In the genomic region with DNA sequence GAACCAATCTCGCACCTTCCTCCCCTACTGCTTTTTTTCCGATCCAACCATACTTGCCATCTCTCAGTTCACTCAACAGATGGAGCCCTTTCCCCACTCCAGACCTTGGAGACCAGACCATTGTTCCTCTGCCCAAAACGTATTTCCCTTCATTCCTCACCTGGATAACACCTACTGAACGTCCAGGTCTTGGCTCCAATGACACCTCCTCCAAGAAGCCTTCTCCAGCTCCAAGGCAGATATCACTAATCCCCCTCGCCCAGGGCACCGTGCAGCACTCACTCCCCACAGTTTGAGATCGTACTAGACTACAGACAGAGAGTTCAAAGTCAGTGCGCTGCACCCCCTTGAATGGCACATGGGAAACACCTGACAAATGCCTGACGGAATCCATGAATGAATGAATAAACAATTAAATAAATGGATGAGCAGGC, we compare ENCODE assay signal across 8 cellular contexts. TPM values are rescaled to one million over a fixed set of nuclear protein-coding genes. Genes with fewer than 3 reads are reported as not detected.
DNase-seq lines count a peak whose midpoint lies in the region; ATAC-seq lines count a peak whose summit lies in the region.

No MANE protein-coding gene starts in this region.

- H3K27me3 ChIP-seq in GM23248 (replicated peaks; ENCODE audit: insufficient read depth): no peaks in the 10 kb centered on the region

- in situ Hi-C loops in GM23248 (cut with MboI): loop anchor here (10.0 kb wide), 1 partner anchor 220 kb away; a partner anchor contains a TSS

- H4K20me1 ChIP-seq in GM23248 (ENCODE audit: insufficient read depth): no peaks in the 10 kb centered on the region

- intact Hi-C loops in activated T-helper 1 cell treated with anti-CD3 and anti-CD28 coated beads, Interleukin-12 subunit alpha, Interleukin-12 subunit beta, Interleukin-2, Interleukin-4 antibody, amounts not matched to agents 30 ng/mL and 10 ng/mL and 1 ng/mL, durations not matched to agents 14 hours and 24 hours and 36 hours (cut with micrococcal nuclease): loop anchor here (1.0 kb wide), 2 partner anchors 72 to 218 kb away; no protein-coding TSS in a partner anchor
- intact Hi-C loops in activated T-helper 2 cell treated with anti-CD3 and anti-CD28 coated beads, Interferon-gamma antibody, Interleukin-2, Interleukin-4, amounts not matched to agents 10 μg/mL and 5 μg/mL and 100 μg/mL, durations not matched to agents 14 hours and 24 hours and 36 hours (cut with micrococcal nuclease): loop anchor here (1.0 to 10.0 kb wide), 2 partner anchors 70 to 218 kb away; a partner anchor contains a TSS

- no peaks in the 10 kb centered on the region for H3K79me2 ChIP-seq in GM23248 (ENCODE audit: insufficient read depth)

- H3K4me3 Mint-ChIP-seq in memory B cell: no peak overlapping the region
- no peak overlapping the region for H3K4me3 Mint-ChIP-seq in activated T-helper 1 cell treated with anti-CD3 and anti-CD28 coated beads, Interleukin-12 subunit alpha, Interleukin-12 subunit beta, Interleukin-2, Interleukin-4 antibody, amounts not matched to agents 30 ng/mL and 10 ng/mL and 1 ng/mL, durations not matched to agents 14 hours and 24 hours and 36 hours
- H3K4me3 Mint-ChIP-seq in activated T-helper 2 cell treated with anti-CD3 and anti-CD28 coated beads, Interferon-gamma antibody, Interleukin-2, Interleukin-4, amounts not matched to agents 10 μg/mL and 5 μg/mL and 100 μg/mL, durations not matched to agents 14 hours and 24 hours and 36 hours (ENCODE audit: low read depth): no peak overlapping the region

- no peak overlapping the region for H3K27ac Mint-ChIP-seq in memory B cell
- no peak overlapping the region for H3K27ac Mint-ChIP-seq in activated T-helper 1 cell treated with anti-CD3 and anti-CD28 coated beads, Interleukin-12 subunit alpha, Interleukin-12 subunit beta, Interleukin-2, Interleukin-4 antibody, amounts not matched to agents 30 ng/mL and 10 ng/mL and 1 ng/mL, durations not matched to agents 14 hours and 24 hours and 36 hours
- H3K27ac Mint-ChIP-seq in activated T-helper 2 cell treated with anti-CD3 and anti-CD28 coated beads, Interferon-gamma antibody, Interleukin-2, Interleukin-4, amounts not matched to agents 10 μg/mL and 5 μg/mL and 100 μg/mL, durations not matched to agents 14 hours and 24 hours and 36 hours: no peak overlapping the region

- H3K9me2 ChIP-seq in GM23248 (ENCODE audit: insufficient read depth): no peaks in the 10 kb centered on the region

- no peak overlapping the region for H3K4me2 ChIP-seq in GM23248 (ENCODE audit: unreplicated experiment)

- H3K27ac ChIP-seq in GM23248: no peak overlapping the region

- DNase-seq in CD1c-positive myeloid dendritic cell (ENCODE audit: extremely low spot score): peak; percentile 14
- peak; percentile 53 for DNase-seq in GM23248
- peak; percentile 22 for DNase-seq in NCI-H526 treated with DMSO at 0.1 percent for 48 hours (lab: John Stamatoyannopoulos, UW)
- peak; percentile 6 for DNase-seq in central memory CD4-positive, alpha-beta T cell
- peak in 1 of 2 donors; percentile 35 for DNase-seq in memory B cell (ENCODE audit: low spot score in 2 of 2)
- DNase-seq in activated T-helper 1 cell treated with anti-CD3 and anti-CD28 coated beads, Interleukin-12 subunit alpha, Interleukin-12 subunit beta, Interleukin-2, Interleukin-4 antibody, amounts not matched to agents 30 ng/mL and 10 ng/mL and 1 ng/mL, durations not matched to agents 14 hours and 24 hours and 36 hours (ENCODE audit: low spot score): no peak
- no peak for DNase-seq in activated T-helper 2 cell treated with anti-CD3 and anti-CD28 coated beads, Interferon-gamma antibody, Interleukin-2, Interleukin-4, amounts not matched to agents 10 μg/mL and 5 μg/mL and 100 μg/mL, durations not matched to agents 14 hours and 24 hours and 36 hours (ENCODE audit: low spot score)

- H3K4me3 ChIP-seq in GM23248: no peak overlapping the region

- H3K36me3 ChIP-seq in GM23248 (ENCODE audit: low read depth): no peaks in the 10 kb centered on the region

- no peaks in the 10 kb centered on the region for H3K9me3 Mint-ChIP-seq in memory B cell
- no peaks in the 10 kb centered on the region for H3K9me3 Mint-ChIP-seq in activated T-helper 1 cell treated with anti-CD3 and anti-CD28 coated beads, Interleukin-12 subunit alpha, Interleukin-12 subunit beta, Interleukin-2, Interleukin-4 antibody, amounts not matched to agents 30 ng/mL and 10 ng/mL and 1 ng/mL, durations not matched to agents 14 hours and 24 hours and 36 hours
- no peaks in the 10 kb centered on the region for H3K9me3 Mint-ChIP-seq in activated T-helper 2 cell treated with anti-CD3 and anti-CD28 coated beads, Interferon-gamma antibody, Interleukin-2, Interleukin-4, amounts not matched to agents 10 μg/mL and 5 μg/mL and 100 μg/mL, durations not matched to agents 14 hours and 24 hours and 36 hours

- H2AFZ ChIP-seq in GM23248: no peak overlapping the region

- no peak overlapping the region for H3K9ac ChIP-seq in GM23248

- no peaks in the 10 kb centered on the region for H3K27me3 Mint-ChIP-seq in memory B cell
- H3K27me3 Mint-ChIP-seq in activated T-helper 1 cell treated with anti-CD3 and anti-CD28 coated beads, Interleukin-12 subunit alpha, Interleukin-12 subunit beta, Interleukin-2, Interleukin-4 antibody, amounts not matched to agents 30 ng/mL and 10 ng/mL and 1 ng/mL, durations not matched to agents 14 hours and 24 hours and 36 hours (ENCODE audit: insufficient read depth): peaks cover 5% of the 10 kb centered on the region
- H3K27me3 Mint-ChIP-seq in activated T-helper 2 cell treated with anti-CD3 and anti-CD28 coated beads, Interferon-gamma antibody, Interleukin-2, Interleukin-4, amounts not matched to agents 10 μg/mL and 5 μg/mL and 100 μg/mL, durations not matched to agents 14 hours and 24 hours and 36 hours (ENCODE audit: low read depth): peaks cover 6% of the 10 kb centered on the region

- 47 to 52% methylated on average over 9 of the region's 9 CpGs for WGBS in GM23248 (ENCODE audit: low coverage in 1 of 2, low lambda C conversion rate in 2 of 2, missing lambda C conversion rate in 2 of 2), 2 experiments

- no peaks in the 10 kb centered on the region for H3K36me3 Mint-ChIP-seq in memory B cell
- no peaks in the 10 kb centered on the region for H3K36me3 Mint-ChIP-seq in activated T-helper 1 cell treated with anti-CD3 and anti-CD28 coated beads, Interleukin-12 subunit alpha, Interleukin-12 subunit beta, Interleukin-2, Interleukin-4 antibody, amounts not matched to agents 30 ng/mL and 10 ng/mL and 1 ng/mL, durations not matched to agents 14 hours and 24 hours and 36 hours (ENCODE audit: low read depth)
- H3K36me3 Mint-ChIP-seq in activated T-helper 2 cell treated with anti-CD3 and anti-CD28 coated beads, Interferon-gamma antibody, Interleukin-2, Interleukin-4, amounts not matched to agents 10 μg/mL and 5 μg/mL and 100 μg/mL, durations not matched to agents 14 hours and 24 hours and 36 hours (ENCODE audit: low read depth): no peaks in the 10 kb centered on the region

- ATAC-seq in memory B cell (ENCODE audit: low read depth) (peak; percentile 58), HG03342 (IDR thresholded peaks at IDR 0.05; ENCODE audit: unreplicated experiment) (no peak)

- H3K4me1 Mint-ChIP-seq in memory B cell: no peaks in the 10 kb centered on the region
- H3K4me1 Mint-ChIP-seq in activated T-helper 1 cell treated with anti-CD3 and anti-CD28 coated beads, Interleukin-12 subunit alpha, Interleukin-12 subunit beta, Interleukin-2, Interleukin-4 antibody, amounts not matched to agents 30 ng/mL and 10 ng/mL and 1 ng/mL, durations not matched to agents 14 hours and 24 hours and 36 hours (ENCODE audit: low read depth): peaks cover 5% of the 10 kb centered on the region
- H3K4me1 Mint-ChIP-seq in activated T-helper 2 cell treated with anti-CD3 and anti-CD28 coated beads, Interferon-gamma antibody, Interleukin-2, Interleukin-4, amounts not matched to agents 10 μg/mL and 5 μg/mL and 100 μg/mL, durations not matched to agents 14 hours and 24 hours and 36 hours (ENCODE audit: low read depth): peaks cover 3% of the 10 kb centered on the region

- no peaks in the 10 kb centered on the region for H3F3A ChIP-seq in GM23248 (ENCODE audit: insufficient read depth)

- H3K4me1 ChIP-seq in GM23248 (ENCODE audit: insufficient read depth): no peaks in the 10 kb centered on the region

- no peaks in the 10 kb centered on the region for H3K9me3 ChIP-seq in GM23248 (ENCODE audit: low read depth)

RNA-seq across cellular contexts. Expression of a gene that starts 47.1 kb away (rescaled TPM):
- 6.6 and 8.1 TPM in 2 replicates for total RNA-seq in GM23248 (2014; rRNA removed; shearing (Covaris generic))
- 1.8 and 1.9 TPM in 2 replicates for polyA plus RNA-seq in GM23248 (2016; fragmentation: Nextera tagmentation; extraction: Ambion mirVana)
- 178 and 182 TPM in 2 replicates for total RNA-seq in activated T-helper 1 cell treated with anti-CD3 and anti-CD28 coated beads, Interleukin-12 subunit alpha, Interleukin-12 subunit beta, Interleukin-2, Interleukin-4 antibody, amounts not matched to agents 30 ng/mL and 10 ng/mL and 1 ng/mL, durations not matched to agents 14 hours and 24 hours and 36 hours
- 152 TPM in 2 replicates for total RNA-seq in activated T-helper 2 cell treated with anti-CD3 and anti-CD28 coated beads, Interferon-gamma antibody, Interleukin-2, Interleukin-4, amounts not matched to agents 10 μg/mL and 5 μg/mL and 100 μg/mL, durations not matched to agents 14 hours and 24 hours and 36 hours

Comparison
In these comparisons a context has a peak if more than half of its experiments do, and no peak if none do; other contexts are left out.
1. DNase-seq: peak in CD1c-positive myeloid dendritic cell (single experiment), GM23248 (single experiment), NCI-H526 treated with DMSO at 0.1 percent for 48 hours (single experiment) and central memory CD4-positive, alpha-beta T cell (single experiment); none in activated T-helper 1 cell treated with anti-CD3 and anti-CD28 coated beads, Interleukin-12 subunit alpha, Interleukin-12 subunit beta, Interleukin-2, Interleukin-4 antibody, amounts not matched to agents 30 ng/mL and 10 ng/mL and 1 ng/mL, durations not matched to agents 14 hours and 24 hours and 36 hours (single experiment) and activated T-helper 2 cell treated with anti-CD3 and anti-CD28 coated beads, Interferon-gamma antibody, Interleukin-2, Interleukin-4, amounts not matched to agents 10 μg/mL and 5 μg/mL and 100 μg/mL, durations not matched to agents 14 hours and 24 hours and 36 hours (single experiment).
2. RNA of a gene that starts 47.1 kb away (total RNA-seq): 178 to 182 TPM in activated T-helper 1 cell treated with anti-CD3 and anti-CD28 coated beads, Interleukin-12 subunit alpha, Interleukin-12 subunit beta, Interleukin-2, Interleukin-4 antibody, amounts not matched to agents 30 ng/mL and 10 ng/mL and 1 ng/mL, durations not matched to agents 14 hours and 24 hours and 36 hours and 152 TPM in activated T-helper 2 cell treated with anti-CD3 and anti-CD28 coated beads, Interferon-gamma antibody, Interleukin-2, Interleukin-4, amounts not matched to agents 10 μg/mL and 5 μg/mL and 100 μg/mL, durations not matched to agents 14 hours and 24 hours and 36 hours; 6.6 to 8.1 TPM in GM23248; every median in the first group is over 10 times any median in the second.